Comparison of ENCODE assay signal across 8 cellular contexts in the genomic region with DNA sequence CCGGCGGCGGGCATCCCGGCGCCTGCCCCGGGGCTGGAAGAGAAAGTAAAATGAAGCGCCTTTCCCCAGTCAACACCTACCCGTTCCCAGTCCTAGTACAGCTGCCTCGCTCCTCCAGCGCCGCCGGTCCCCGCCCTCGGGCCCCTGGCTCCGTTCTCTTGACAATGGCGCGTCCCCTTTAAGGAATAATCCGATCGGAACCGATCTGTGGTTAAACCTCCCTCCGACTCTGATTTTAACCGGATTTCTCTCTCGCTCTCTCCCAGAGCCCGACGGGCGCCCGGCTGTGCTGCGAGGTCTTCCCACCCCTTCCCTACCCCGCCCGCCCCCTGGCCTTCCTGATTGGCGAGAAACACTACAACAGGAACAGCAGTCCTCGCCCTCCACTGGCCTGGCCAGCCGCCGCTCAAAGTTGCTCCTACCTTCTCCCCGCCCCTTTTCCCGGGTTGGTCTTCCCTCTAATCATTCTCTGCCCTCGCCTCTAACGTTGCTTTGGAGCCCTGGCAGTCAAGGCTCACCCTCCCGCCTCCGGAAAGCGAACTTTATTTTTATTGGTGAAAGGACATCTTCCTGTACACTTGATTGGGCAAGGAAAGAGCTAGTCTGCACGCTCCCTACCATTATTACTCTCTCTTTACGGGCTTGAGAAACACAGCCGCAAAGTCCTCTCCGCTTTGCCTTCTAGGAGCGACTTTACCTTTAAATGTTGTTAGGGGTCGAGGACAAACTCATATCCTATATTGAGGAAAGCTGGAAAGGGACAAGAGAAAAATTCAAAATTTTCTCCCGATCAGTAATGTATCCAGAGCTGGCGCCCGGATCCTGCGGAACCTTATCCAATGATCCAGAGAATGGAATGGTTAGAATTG. TPM values are rescaled to one million over a fixed set of nuclear protein-coding genes. Genes with fewer than 3 reads are reported as not detected.
DNase-seq lines count a peak whose midpoint lies in the region; ATAC-seq and TF ChIP-seq lines count a peak whose summit lies in the region.

A gene (minus strand): TSS at position 282 of the 869 bp plus-strand sequence. CDS start 145,869 bp downstream, outside the sequence.

- DNase-seq in AG04450 (ENCODE audit: low read depth, low spot score) (peak; percentile 98), NCI-H226 (peak; percentile 95), WTC11 (ENCODE audit: low spot score) (peak; percentile 99), cardiac fibroblast (ENCODE audit: low read depth in 2 of 2) (peak; percentile 100), iPS-NIHi11 (ENCODE audit: low spot score) (peak; percentile 95), smooth muscle cell (lab: John Stamatoyannopoulos, UW; ENCODE audit: unreplicated experiment) (peak; percentile 93)

- peak within 1 kb of the TSS; percentile 98 for H3K27ac Mint-ChIP-seq in WTC11

- H3K9me3 ChIP-seq in AG04450 (ENCODE audit: control insufficient read depth, insufficient read depth, low read length) (no peaks in the 10 kb centered on the region), smooth muscle cell (replicated peaks; ENCODE audit: low read depth) (no peaks in the 10 kb centered on the region)

- H3K4me3 ChIP-seq in AG04450 (ENCODE audit: low read depth, low read length) (peak within 1 kb of the TSS; percentile 71), cardiac fibroblast (replicated peaks in 1 of 2; ENCODE audit: low read depth in 2 of 2, low read length in 2 of 2) (peak within 1 kb of the TSS; percentile 88 to 90), smooth muscle cell (peak within 1 kb of the TSS; percentile 85)

- peaks cover 37% of the 10 kb centered on the region for H4K20me1 ChIP-seq in smooth muscle cell (ENCODE audit: low read depth)

- peak within 1 kb of the TSS; percentile 88 for H3K4me2 ChIP-seq in smooth muscle cell

- peak within 1 kb of the TSS; percentile 84 for H3K9ac ChIP-seq in smooth muscle cell (ENCODE audit: low read depth)

- H3K36me3 ChIP-seq in smooth muscle cell (ENCODE audit: low read depth) = no peaks in the 10 kb centered on the region

- H3K27me3 Mint-ChIP-seq in WTC11 (ENCODE audit: low read depth) = no peaks in the 10 kb centered on the region

- WGBS in smooth muscle cell (ENCODE audit: low lambda C conversion rate) = under 1% methylated on average over 39 of the region's 51 CpGs

- POLR2A ChIA-PET in AG04450 (lab: Yijun Ruan, JAX) (interaction anchor here (0.6 to 2.1 kb wide), 10 partner anchors 25 to 219 kb away, joined by 3 to 6 read pairs (median 4); a partner anchor contains a TSS), WTC11 (lab: Charles Lee) (interaction anchor here (1.0 to 1.3 kb wide), 4 partner anchors 25 to 126 kb away, joined by 3 read pairs; a partner anchor contains a TSS)

- TF ChIP-seq CTCF in AG04450 (IDR thresholded peaks at IDR 0.05; ENCODE audit: low read depth, low read length) (no peak), WTC11 (IDR thresholded peaks at IDR 0.05) (no peak), cardiac fibroblast (IDR thresholded peaks at IDR 0.05; ENCODE audit: low read depth, low read length) (no peak), smooth muscle cell (IDR thresholded peaks at IDR 0.05; ENCODE audit: borderline replicate concordance, insufficient read depth, poor library complexity, severe bottlenecking) (no peak)

- H3K9me3 Mint-ChIP-seq in WTC11 = no peaks in the 10 kb centered on the region

- ATAC-seq in GM18909 (IDR thresholded peaks at IDR 0.05; ENCODE audit: poor library complexity, unreplicated experiment) = peak; percentile 91
- ATAC-seq in HG03175 (IDR thresholded peaks at IDR 0.05; ENCODE audit: unreplicated experiment) = peak; percentile 87
- peak; percentile 95 for ATAC-seq in WTC11

- H3K4me1 Mint-ChIP-seq in WTC11 = peaks cover 43% of the 10 kb centered on the region

- peak within 1 kb of the TSS; percentile 90 for H2AFZ ChIP-seq in smooth muscle cell (ENCODE audit: low read depth)

- CTCF ChIA-PET in AG04450 (lab: Charles Lee) = interaction anchor here (0.8 to 3.9 kb wide), 3 partner anchors 11 to 201 kb away, joined by 3 to 20 read pairs (median 4); no protein-coding TSS in a partner anchor
- CTCF ChIA-PET in WTC11 (lab: Charles Lee) = interaction anchor here (0.6 to 3.7 kb wide), 7 partner anchors 11 to 223 kb away, joined by 3 to 23 read pairs (median 4); no protein-coding TSS in a partner anchor

- H3K4me3 Mint-ChIP-seq in WTC11 = peak within 1 kb of the TSS; percentile 94

- H3F3A ChIP-seq in smooth muscle cell (ENCODE audit: low read depth) = peaks cover 4% of the 10 kb centered on the region

- no peaks in the 10 kb centered on the region for H3K36me3 Mint-ChIP-seq in WTC11

- H3K27ac ChIP-seq in AG04450 (ENCODE audit: low read depth, low read length) (peak within 1 kb of the TSS; percentile 94), smooth muscle cell (ENCODE audit: low read depth) (peak within 1 kb of the TSS; percentile 82)

- peaks cover 37% of the 10 kb centered on the region for H3K4me1 ChIP-seq in smooth muscle cell (ENCODE audit: low read depth)

- no peaks in the 10 kb centered on the region for H3K27me3 ChIP-seq in AG04450 (ENCODE audit: control insufficient read depth, insufficient read depth, low read length)
- no peaks in the 10 kb centered on the region for H3K27me3 ChIP-seq in smooth muscle cell (ENCODE audit: low read depth)

- H3K79me2 ChIP-seq in smooth muscle cell (ENCODE audit: low read depth) = peaks cover 37% of the 10 kb centered on the region

TF ChIP-seq in WTC11, 78 proteins besides CTCF, POLR2A, EP300 and RAD21:
- TF ChIP-seq IRF2 (CRISPR knock-in tag; IDR thresholded peaks at IDR 0.05; ENCODE audit: borderline replicate concordance, low read depth) = no peak
- 0 out of 2 replicates have a peak, but pooled peaks have one; percentile 7 for TF ChIP-seq FOXK1 (CRISPR knock-in tag; IDR thresholded peaks at IDR 0.05)
- TF ChIP-seq NR1H2 (CRISPR knock-in tag; IDR thresholded peaks at IDR 0.05) = no peak
- TF ChIP-seq NFYB (CRISPR knock-in tag; conservative IDR thresholded peaks at IDR 0.05; ENCODE audit: low read depth) = peak; percentile 93
- TF ChIP-seq, protein P1, sequence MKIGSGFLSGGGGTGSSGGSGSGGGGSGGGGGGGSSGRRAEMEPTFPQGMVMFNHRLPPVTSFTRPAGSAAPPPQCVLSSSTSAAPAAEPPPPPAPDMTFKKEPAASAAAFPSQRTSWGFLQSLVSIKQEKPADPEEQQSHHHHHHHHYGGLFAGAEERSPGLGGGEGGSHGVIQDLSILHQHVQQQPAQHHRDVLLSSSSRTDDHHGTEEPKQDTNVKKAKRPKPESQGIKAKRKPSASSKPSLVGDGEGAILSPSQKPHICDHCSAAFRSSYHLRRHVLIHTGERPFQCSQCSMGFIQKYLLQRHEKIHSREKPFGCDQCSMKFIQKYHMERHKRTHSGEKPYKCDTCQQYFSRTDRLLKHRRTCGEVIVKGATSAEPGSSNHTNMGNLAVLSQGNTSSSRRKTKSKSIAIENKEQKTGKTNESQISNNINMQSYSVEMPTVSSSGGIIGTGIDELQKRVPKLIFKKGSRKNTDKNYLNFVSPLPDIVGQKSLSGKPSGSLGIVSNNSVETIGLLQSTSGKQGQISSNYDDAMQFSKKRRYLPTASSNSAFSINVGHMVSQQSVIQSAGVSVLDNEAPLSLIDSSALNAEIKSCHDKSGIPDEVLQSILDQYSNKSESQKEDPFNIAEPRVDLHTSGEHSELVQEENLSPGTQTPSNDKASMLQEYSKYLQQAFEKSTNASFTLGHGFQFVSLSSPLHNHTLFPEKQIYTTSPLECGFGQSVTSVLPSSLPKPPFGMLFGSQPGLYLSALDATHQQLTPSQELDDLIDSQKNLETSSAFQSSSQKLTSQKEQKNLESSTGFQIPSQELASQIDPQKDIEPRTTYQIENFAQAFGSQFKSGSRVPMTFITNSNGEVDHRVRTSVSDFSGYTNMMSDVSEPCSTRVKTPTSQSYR (CRISPR knock-in tag; IDR thresholded peaks at IDR 0.05) = no peak
- TF ChIP-seq FOXJ3 (CRISPR knock-in tag; IDR thresholded peaks at IDR 0.05; ENCODE audit: borderline replicate concordance) = no peak
- TF ChIP-seq SP1 (CRISPR knock-in tag; conservative IDR thresholded peaks at IDR 0.05) = peak; percentile 72; the same call in 1 of the 2 replicates
TF ChIP-seq in WTC11: peak in this region for 3.

RNA-seq across cellular contexts. Expression of the gene that starts here (rescaled TPM):
- polyA plus RNA-seq in AG04450 (2011; rRNA removed) (18.6 and 28.0 TPM in 2 replicates), smooth muscle cell (14.9 and 17.7 TPM in 2 replicates)
- polyA minus RNA-seq in AG04450 (2011; rRNA and poly(A)+ RNA removed) = 46.8 and 74.3 TPM in 2 replicates
- total RNA-seq in WTC11 (2021) (33.1 to 38.7 TPM (median 36.9 TPM) in 3 replicates), smooth muscle cell (56.6 and 57.0 TPM in 2 replicates)

Comparison
In these comparisons a context has a peak if more than half of its experiments do, and no peak if none do; other contexts are left out.
1. Peak in every context shown above with its lines: DNase-seq, ATAC-seq, H3K4me3 ChIP-seq and H3K27ac ChIP-seq.